Comparison of ENCODE assay signal across 24 cellular contexts in genomic region chr1:53067886-53068285, GRCh38. TPM values are rescaled to one million over a fixed set of nuclear protein-coding genes. Genes with fewer than 3 reads are reported as not detected.
DNase-seq lines count a peak whose midpoint lies in the region; ATAC-seq, FAIRE-seq and TF ChIP-seq lines count a peak whose summit lies in the region.
"Had no signal": no experiment of that assay in that cellular context is flagged by ENCODE, and none has a peak within 500 bp of the region (broad histone marks: within the 10 kb centered on the region; RNA-seq: fewer than 3 reads in every experiment).

No MANE protein-coding gene starts in this region.

- no peak for TF ChIP-seq CTCF in D721Med (IDR thresholded peaks at IDR 0.05; ENCODE audit: insufficient read depth, missing control alignments)
- TF ChIP-seq CTCF in activated B cell treated with CpG ODN at 0.5 μM for 24 hours (IDR thresholded peaks at IDR 0.05), result no peak
- TF ChIP-seq CTCF in neural progenitor cell (IDR thresholded peaks at IDR 0.05), result no peak

- no peak overlapping the region for H2AFZ ChIP-seq in neural progenitor cell (replicated peaks)
- H2AFZ ChIP-seq: GM23338 had no signal

- POLR2A ChIA-PET in activated B cell treated with CpG ODN at 0.5 μM for 24 hours (lab: Charles Lee), result no interaction called here

- CTCF ChIA-PET in activated B cell treated with CpG ODN at 0.5 μM for 24 hours (lab: Charles Lee), result no interaction called here

- H3K36me3 ChIP-seq in neural progenitor cell, result no peaks in the 10 kb centered on the region
- H3K36me3 ChIP-seq: BLaER1 had no signal

- H3K36me3 Mint-ChIP-seq in activated B cell treated with CpG ODN at 0.5 μM for 24 hours (ENCODE audit: low read depth) (no peaks in the 10 kb centered on the region), neural progenitor cell (no peaks in the 10 kb centered on the region)
- no peaks in the 10 kb centered on the region for H3K36me3 Mint-ChIP-seq in activated T-helper 1 cell treated with anti-CD3 and anti-CD28 coated beads, Interleukin-12 subunit alpha, Interleukin-12 subunit beta, Interleukin-2, Interleukin-4 antibody, amounts not matched to agents 30 ng/mL and 10 ng/mL and 1 ng/mL, durations not matched to agents 14 hours and 24 hours and 36 hours (ENCODE audit: low read depth)
- no peaks in the 10 kb centered on the region for H3K36me3 Mint-ChIP-seq in activated naive CD8-positive, alpha-beta T cell treated with anti-CD3 and anti-CD28 coated beads, Interleukin-2, amount 50 U/mL, for 24 hours (ENCODE audit: low read depth)
- H3K36me3 Mint-ChIP-seq: CD8-positive, alpha-beta T cell had no signal

- H3K9me3 Mint-ChIP-seq in activated B cell treated with CpG ODN at 0.5 μM for 24 hours, result no peaks in the 10 kb centered on the region
- no peaks in the 10 kb centered on the region for H3K9me3 Mint-ChIP-seq in neural progenitor cell
- H3K9me3 Mint-ChIP-seq in activated T-helper 1 cell treated with anti-CD3 and anti-CD28 coated beads, Interleukin-12 subunit alpha, Interleukin-12 subunit beta, Interleukin-2, Interleukin-4 antibody, amounts not matched to agents 30 ng/mL and 10 ng/mL and 1 ng/mL, durations not matched to agents 14 hours and 24 hours and 36 hours, result no peaks in the 10 kb centered on the region
- no peaks in the 10 kb centered on the region for H3K9me3 Mint-ChIP-seq in activated naive CD8-positive, alpha-beta T cell treated with anti-CD3 and anti-CD28 coated beads, Interleukin-2, amount 50 U/mL, for 24 hours
- H3K9me3 Mint-ChIP-seq: CD4-positive, CD25-positive, alpha-beta regulatory T cell; CD8-positive, alpha-beta T cell; GM23338; H9 had no signal

- H3K4me3 Mint-ChIP-seq in activated B cell treated with CpG ODN at 0.5 μM for 24 hours (no peak overlapping the region), neural progenitor cell (no peak overlapping the region)
- no peak overlapping the region for H3K4me3 Mint-ChIP-seq in activated T-helper 1 cell treated with anti-CD3 and anti-CD28 coated beads, Interleukin-12 subunit alpha, Interleukin-12 subunit beta, Interleukin-2, Interleukin-4 antibody, amounts not matched to agents 30 ng/mL and 10 ng/mL and 1 ng/mL, durations not matched to agents 14 hours and 24 hours and 36 hours
- no peak overlapping the region for H3K4me3 Mint-ChIP-seq in activated naive CD8-positive, alpha-beta T cell treated with anti-CD3 and anti-CD28 coated beads, Interleukin-2, amount 50 U/mL, for 24 hours
- H3K4me3 Mint-ChIP-seq: B cell; CD4-positive, CD25-positive, alpha-beta regulatory T cell; CD8-positive, alpha-beta T cell; GM23338; H9 had no signal

- FAIRE-seq in D721Med (lab: Jason Lieb, UNC), result no peak
- FAIRE-seq: A204.1, GM12891, GM18507 had no signal

- no peak overlapping the region for H3K27ac ChIP-seq in neural progenitor cell
- H3K27ac ChIP-seq: 22Rv1, BLaER1, C4-2B had no signal

- H3K4me3 ChIP-seq in neural progenitor cell, result no peak overlapping the region
- H3K4me3 ChIP-seq: BLaER1, GM23338 had no signal

- peaks cover 4% of the 10 kb centered on the region for H3K4me1 Mint-ChIP-seq in activated B cell treated with CpG ODN at 0.5 μM for 24 hours
- H3K4me1 Mint-ChIP-seq in neural progenitor cell, result peaks cover 11% of the 10 kb centered on the region
- H3K4me1 Mint-ChIP-seq in activated T-helper 1 cell treated with anti-CD3 and anti-CD28 coated beads, Interleukin-12 subunit alpha, Interleukin-12 subunit beta, Interleukin-2, Interleukin-4 antibody, amounts not matched to agents 30 ng/mL and 10 ng/mL and 1 ng/mL, durations not matched to agents 14 hours and 24 hours and 36 hours (ENCODE audit: low read depth), result no peaks in the 10 kb centered on the region
- peaks cover 3% of the 10 kb centered on the region for H3K4me1 Mint-ChIP-seq in activated naive CD8-positive, alpha-beta T cell treated with anti-CD3 and anti-CD28 coated beads, Interleukin-2, amount 50 U/mL, for 24 hours

- H3K27me3 Mint-ChIP-seq in activated B cell treated with CpG ODN at 0.5 μM for 24 hours (peaks cover 22% of the 10 kb centered on the region), neural progenitor cell (ENCODE audit: insufficient read depth, low read depth) (peaks cover 30% of the 10 kb centered on the region)
- peaks cover 18% of the 10 kb centered on the region for H3K27me3 Mint-ChIP-seq in activated T-helper 1 cell treated with anti-CD3 and anti-CD28 coated beads, Interleukin-12 subunit alpha, Interleukin-12 subunit beta, Interleukin-2, Interleukin-4 antibody, amounts not matched to agents 30 ng/mL and 10 ng/mL and 1 ng/mL, durations not matched to agents 14 hours and 24 hours and 36 hours (ENCODE audit: insufficient read depth)
- H3K27me3 Mint-ChIP-seq in activated naive CD8-positive, alpha-beta T cell treated with anti-CD3 and anti-CD28 coated beads, Interleukin-2, amount 50 U/mL, for 24 hours, result peaks cover 20% of the 10 kb centered on the region

- H4K20me1 ChIP-seq in neural progenitor cell (ENCODE audit: low read depth), result no peaks in the 10 kb centered on the region
- H4K20me1 ChIP-seq: BLaER1 had no signal

- peaks cover 3% of the 10 kb centered on the region for H3K4me1 ChIP-seq in neural progenitor cell
- H3K4me1 ChIP-seq: BLaER1 had no signal

- intact Hi-C loops in activated B cell treated with CpG ODN at 0.5 μM for 24 hours (cut with micrococcal nuclease), result no loop called here
- intact Hi-C loops in activated T-helper 1 cell treated with anti-CD3 and anti-CD28 coated beads, Interleukin-12 subunit alpha, Interleukin-12 subunit beta, Interleukin-2, Interleukin-4 antibody, amounts not matched to agents 30 ng/mL and 10 ng/mL and 1 ng/mL, durations not matched to agents 14 hours and 24 hours and 36 hours (cut with micrococcal nuclease), result loop anchor here (10.0 kb wide), 1 partner anchor 117 kb away; no protein-coding TSS in a partner anchor

- ATAC-seq in activated B cell treated with CpG ODN at 0.5 μM for 24 hours (ENCODE audit: low read depth), result no peak
- no peak for ATAC-seq in activated naive CD8-positive, alpha-beta T cell treated with anti-CD3 and anti-CD28 coated beads, Interleukin-2, amount 50 U/mL, for 24 hours
- ATAC-seq: CD8-positive, alpha-beta T cell; GM23338 had no signal

- no peaks in the 10 kb centered on the region for H3K9me3 ChIP-seq in neural progenitor cell (ENCODE audit: low read depth)
- H3K9me3 ChIP-seq: BLaER1 had no signal

- H3K79me2 ChIP-seq in neural progenitor cell (ENCODE audit: low read depth), result no peaks in the 10 kb centered on the region

- DNase-seq in activated CD4-positive, alpha-beta T cell treated with anti-CD3 and anti-CD28 coated beads for 1 hour, result peak; percentile 4
- no peak for DNase-seq in activated CD4-positive, alpha-beta T cell treated with anti-CD3 and anti-CD28 coated beads for 4 hours
- DNase-seq in D721Med (ENCODE audit: insufficient read length, low spot score), result peak; percentile 7
- DNase-seq in activated B cell treated with CpG ODN at 0.5 μM for 24 hours, result peak; percentile 2
- DNase-seq in neural progenitor cell (ENCODE audit: low spot score), result no peak
- DNase-seq in activated T-helper 1 cell treated with anti-CD3 and anti-CD28 coated beads, Interleukin-12 subunit alpha, Interleukin-12 subunit beta, Interleukin-2, Interleukin-4 antibody, amounts not matched to agents 30 ng/mL and 10 ng/mL and 1 ng/mL, durations not matched to agents 14 hours and 24 hours and 36 hours (ENCODE audit: low spot score), result no peak
- DNase-seq in activated naive CD8-positive, alpha-beta T cell treated with anti-CD3 and anti-CD28 coated beads, Interleukin-2, amount 50 U/mL, for 24 hours, result no peak
- DNase-seq in iPS-NIHi7 (ENCODE audit: extremely low spot score), result no peak
- DNase-seq: CD4-positive, CD25-positive, alpha-beta regulatory T cell; DMS53; DMS79 treated with DMSO at 0.1 percent for 48 hours; GF-D8; H9 had no signal

- H3K9ac ChIP-seq in neural progenitor cell, result no peak overlapping the region
- H3K9ac ChIP-seq: BLaER1 had no signal

- peaks cover 26% of the 10 kb centered on the region for H3K27me3 ChIP-seq in neural progenitor cell

- H3K27ac Mint-ChIP-seq in activated B cell treated with CpG ODN at 0.5 μM for 24 hours (no peak overlapping the region), neural progenitor cell (peak overlapping the region; percentile 42)
- no peak overlapping the region for H3K27ac Mint-ChIP-seq in activated T-helper 1 cell treated with anti-CD3 and anti-CD28 coated beads, Interleukin-12 subunit alpha, Interleukin-12 subunit beta, Interleukin-2, Interleukin-4 antibody, amounts not matched to agents 30 ng/mL and 10 ng/mL and 1 ng/mL, durations not matched to agents 14 hours and 24 hours and 36 hours
- no peak overlapping the region for H3K27ac Mint-ChIP-seq in activated naive CD8-positive, alpha-beta T cell treated with anti-CD3 and anti-CD28 coated beads, Interleukin-2, amount 50 U/mL, for 24 hours
- H3K27ac Mint-ChIP-seq: B cell; CD4-positive, CD25-positive, alpha-beta regulatory T cell; CD8-positive, alpha-beta T cell; GM23338; H9 had no signal

- H3F3A ChIP-seq in neural progenitor cell (ENCODE audit: low read depth), result peaks cover 5% of the 10 kb centered on the region

- no peak overlapping the region for H3K4me2 ChIP-seq in neural progenitor cell
- H3K4me2 ChIP-seq: BLaER1, GM23338 had no signal

RNA-seq across cellular contexts. Expression of gene PODN, which starts 5.9 kb away (rescaled TPM):
- total RNA-seq in activated B cell treated with CpG ODN at 0.5 μM for 24 hours (not detected in 2 replicates), neural progenitor cell (ENCODE audit: low replicate concordance) (0.09 TPM in 1 of 2 replicates, not detected in the other)
- total RNA-seq in activated T-helper 1 cell treated with anti-CD3 and anti-CD28 coated beads, Interleukin-12 subunit alpha, Interleukin-12 subunit beta, Interleukin-2, Interleukin-4 antibody, amounts not matched to agents 30 ng/mL and 10 ng/mL and 1 ng/mL, durations not matched to agents 14 hours and 24 hours and 36 hours, result not detected in 2 replicates
- total RNA-seq: B cell; CD4-positive, CD25-positive, alpha-beta regulatory T cell; CD8-positive, alpha-beta T cell; Daoy; G401 had no signal

Comparison
In these comparisons a context has a peak if more than half of its experiments do, and no peak if none do; other contexts are left out.
1. DNase-seq: peak in activated CD4-positive, alpha-beta T cell treated with anti-CD3 and anti-CD28 coated beads for 1 hour (single experiment), D721Med (single experiment) and activated B cell treated with CpG ODN at 0.5 μM for 24 hours (single experiment); none in activated CD4-positive, alpha-beta T cell treated with anti-CD3 and anti-CD28 coated beads for 4 hours (0 of 2), neural progenitor cell (single experiment), activated T-helper 1 cell treated with anti-CD3 and anti-CD28 coated beads, Interleukin-12 subunit alpha, Interleukin-12 subunit beta, Interleukin-2, Interleukin-4 antibody, amounts not matched to agents 30 ng/mL and 10 ng/mL and 1 ng/mL, durations not matched to agents 14 hours and 24 hours and 36 hours (single experiment), activated naive CD8-positive, alpha-beta T cell treated with anti-CD3 and anti-CD28 coated beads, Interleukin-2, amount 50 U/mL, for 24 hours (single experiment) and iPS-NIHi7 (single experiment).